In genomic region chr17:74757502-74757901, GRCh38 we compare ENCODE assay signal across 1 cellular context.
TF ChIP-seq lines count a peak whose summit lies in the region.

No MANE protein-coding gene starts in this region.

TF ChIP-seq in liver, 16 proteins besides CTCF, POLR2A, EP300 and RAD21:
- TF ChIP-seq TAF1 (conservative IDR thresholded peaks at IDR 0.05): no peak
- TF ChIP-seq ZBTB33 (IDR thresholded peaks at IDR 0.05): no peak
- no peak for TF ChIP-seq SP1 (IDR thresholded peaks at IDR 0.05)
- no peak for TF ChIP-seq ATF3 (IDR thresholded peaks at IDR 0.05)
- no peak for TF ChIP-seq RXRA (IDR thresholded peaks at IDR 0.05)
- no peak for TF ChIP-seq YY1 (IDR thresholded peaks at IDR 0.05)
- TF ChIP-seq NR2F2 (IDR thresholded peaks at IDR 0.05): no peak
- no peak for TF ChIP-seq MAX (IDR thresholded peaks at IDR 0.05)
- no peak for TF ChIP-seq GABPA (IDR thresholded peaks at IDR 0.05 in 1 of 2, conservative IDR thresholded peaks at IDR 0.05 in 1 of 2)
- TF ChIP-seq FOXA2 (IDR thresholded peaks at IDR 0.05): no peak
- no peak for TF ChIP-seq JUND (IDR thresholded peaks at IDR 0.05)
- TF ChIP-seq HNF4A (conservative IDR thresholded peaks at IDR 0.05): no peak
- no peak for TF ChIP-seq FOXA1 (IDR thresholded peaks at IDR 0.05)
- TF ChIP-seq REST (IDR thresholded peaks at IDR 0.05): no peak
- TF ChIP-seq HNF4G (IDR thresholded peaks at IDR 0.05): no peak
TF ChIP-seq in liver: peak in this region for 0.
